In genomic region chr1:181769846-181770245, GRCh38 we compare ENCODE assay signal across 8 cellular contexts.
"Had no signal": no experiment of that assay in that cellular context is flagged by ENCODE, and none has a peak within 500 bp of the region (broad histone marks: within the 10 kb centered on the region; RNA-seq: fewer than 3 reads in every experiment).

No MANE protein-coding gene starts in this region.

- ATAC-seq: HCT116, HepG2 had no signal

- H3K27ac Mint-ChIP-seq: IgD-negative memory B cell had no signal

- H3K9ac ChIP-seq: GM23248 had no signal

- H3K36me3 Mint-ChIP-seq: IgD-negative memory B cell had no signal

- H3K4me1 ChIP-seq: HAP-1 had no signal

- H3K9me3 ChIP-seq: HAP-1 had no signal

- H3K4me1 Mint-ChIP-seq: IgD-negative memory B cell had no signal

- H3K27me3 Mint-ChIP-seq: IgD-negative memory B cell had no signal

- H3K9me3 Mint-ChIP-seq: IgD-negative memory B cell had no signal

- H3K4me3 ChIP-seq: GM23248, HAP-1 had no signal

- H3K4me3 Mint-ChIP-seq: IgD-negative memory B cell had no signal

- DNase-seq: GM23248, GOT3, H7 had no signal

- H3K36me3 ChIP-seq: HAP-1 had no signal

- H3K27ac ChIP-seq: GM23248, HL-60 had no signal

- H2AFZ ChIP-seq: GM23248 had no signal
